8 cellular contexts compared by ENCODE assay signal in the genomic region with DNA sequence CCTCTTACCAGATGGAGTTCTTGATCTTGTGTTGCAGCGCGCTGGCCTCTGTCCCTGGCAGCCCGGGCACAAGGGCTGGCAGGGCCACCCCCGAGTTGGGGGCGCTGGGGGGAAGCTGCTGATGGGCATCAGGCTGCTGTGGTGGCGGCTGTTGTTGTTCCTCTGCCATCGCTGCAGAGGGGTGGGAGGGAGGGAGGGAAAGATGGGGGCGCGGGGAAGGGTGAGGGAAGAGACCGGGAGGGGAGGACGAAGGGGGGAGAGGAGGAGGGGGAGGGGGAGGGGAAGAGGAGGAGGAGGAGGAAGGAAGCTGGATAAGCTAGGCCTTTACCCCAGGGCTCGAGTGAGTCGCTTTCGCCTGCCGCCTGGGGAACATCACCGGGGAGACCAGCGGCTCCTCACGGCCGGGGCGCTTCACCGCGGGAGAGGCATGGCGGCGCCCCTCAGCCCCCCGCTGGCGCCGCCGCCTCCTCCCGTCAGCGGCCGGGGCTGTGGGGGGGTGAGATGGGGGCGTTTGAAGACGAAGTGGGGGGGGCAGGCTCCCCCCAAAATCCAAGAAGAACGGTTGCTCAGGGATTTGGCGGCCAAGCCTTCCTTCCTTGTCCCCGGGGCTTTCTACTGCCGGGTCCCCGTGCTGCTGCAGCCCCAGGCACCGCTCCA. TPM values are rescaled to one million over a fixed set of nuclear protein-coding genes. Genes with fewer than 3 reads are reported as not detected.
DNase-seq lines count a peak whose midpoint lies in the region; ATAC-seq, FAIRE-seq and TF ChIP-seq lines count a peak whose summit lies in the region.

No MANE protein-coding gene starts in this region.

- POLR2A ChIA-PET in activated CD4-positive, alpha-beta memory T cell treated with anti-CD3 and anti-CD28 coated beads for 36 hours (lab: Charles Lee): no interaction called here

- CTCF ChIA-PET in activated CD4-positive, alpha-beta memory T cell treated with anti-CD3 and anti-CD28 coated beads for 36 hours (lab: Charles Lee): no interaction called here

- DNase-seq in D721Med (ENCODE audit: insufficient read length, low spot score) (peak; percentile 19), HFF-Myc (ENCODE audit: extremely low read depth, low read depth) (no peak), NCI-H2227 (lab: John Stamatoyannopoulos, UW; ENCODE audit: unreplicated experiment) (peak; percentile 69), epithelial cell of esophagus (ENCODE audit: low read depth) (peak; percentile 26), mesothelial cell of epicardium (ENCODE audit: low spot score in 2 of 2, unreplicated experiment in 2 of 2) (peak; percentile 21 to 62)
- peak; percentile 54 for DNase-seq in activated CD4-positive, alpha-beta memory T cell treated with anti-CD3 and anti-CD28 coated beads for 36 hours
- peak; percentile 57 for DNase-seq in stimulated activated CD8-positive, alpha-beta memory T cell treated with anti-CD3 and anti-CD28 coated beads, Interleukin-4, amount 100 ng/mL, for 48 hours

- no peaks in the 10 kb centered on the region for H3K27me3 Mint-ChIP-seq in activated CD4-positive, alpha-beta memory T cell treated with anti-CD3 and anti-CD28 coated beads for 36 hours
- no peaks in the 10 kb centered on the region for H3K27me3 Mint-ChIP-seq in mesothelial cell of epicardium (ENCODE audit: low read depth)

- intact Hi-C loops in activated CD4-positive, alpha-beta memory T cell treated with anti-CD3 and anti-CD28 coated beads for 36 hours (cut with micrococcal nuclease): loop anchor here (5.0 to 10.0 kb wide), 4 partner anchors 81 to 1342 kb away; partner anchors contain the start of gene ZNF280D

- peak overlapping the region; percentile 81 for H3K27ac Mint-ChIP-seq in activated CD4-positive, alpha-beta memory T cell treated with anti-CD3 and anti-CD28 coated beads for 36 hours
- peak overlapping the region; percentile 88 for H3K27ac Mint-ChIP-seq in mesothelial cell of epicardium

- no peaks in the 10 kb centered on the region for H3K9me3 Mint-ChIP-seq in activated CD4-positive, alpha-beta memory T cell treated with anti-CD3 and anti-CD28 coated beads for 36 hours
- H3K9me3 Mint-ChIP-seq in mesothelial cell of epicardium: no peaks in the 10 kb centered on the region

- no peak for ATAC-seq in GM18861 (IDR thresholded peaks at IDR 0.05; ENCODE audit: unreplicated experiment)

- peak overlapping the region; percentile 91 for H3K4me3 Mint-ChIP-seq in activated CD4-positive, alpha-beta memory T cell treated with anti-CD3 and anti-CD28 coated beads for 36 hours
- peak overlapping the region; percentile 83 for H3K4me3 Mint-ChIP-seq in mesothelial cell of epicardium

- peaks cover 6% of the 10 kb centered on the region for H3K36me3 Mint-ChIP-seq in activated CD4-positive, alpha-beta memory T cell treated with anti-CD3 and anti-CD28 coated beads for 36 hours
- H3K36me3 Mint-ChIP-seq in mesothelial cell of epicardium: peaks cover 4% of the 10 kb centered on the region

- H3K4me3 ChIP-seq in HFF-Myc (replicated peaks; ENCODE audit: low read depth, low read length) (peak overlapping the region; percentile 71), epithelial cell of esophagus (ENCODE audit: low read length) (peak overlapping the region; percentile 70)

- H3K4me1 Mint-ChIP-seq in activated CD4-positive, alpha-beta memory T cell treated with anti-CD3 and anti-CD28 coated beads for 36 hours (ENCODE audit: low read depth): peaks cover 33% of the 10 kb centered on the region
- peaks cover 48% of the 10 kb centered on the region for H3K4me1 Mint-ChIP-seq in mesothelial cell of epicardium

- FAIRE-seq in D721Med (lab: Jason Lieb, UNC): no peak

- TF ChIP-seq CTCF in D721Med (IDR thresholded peaks at IDR 0.05; ENCODE audit: insufficient read depth, missing control alignments) (no peak), HFF-Myc (IDR thresholded peaks at IDR 0.05; ENCODE audit: low read depth, low read length, missing control alignments) (no peak), epithelial cell of esophagus (IDR thresholded peaks at IDR 0.05; ENCODE audit: insufficient read depth, low read depth, low read length, missing control alignments) (no peak), mesothelial cell of epicardium (IDR thresholded peaks at IDR 0.05; ENCODE audit: unreplicated experiment) (no peak)

RNA-seq across cellular contexts. Expression of gene RFX7, which starts 0.4 kb away (rescaled TPM):
- 10 to 100 TPM; 20.5 to 22.1 TPM for total RNA-seq in activated CD4-positive, alpha-beta memory T cell treated with anti-CD3 and anti-CD28 coated beads for 36 hours
- 48.9 to 53.8 TPM (median 51.2 TPM) in 3 replicates for total RNA-seq in mesothelial cell of epicardium
